ENCODE assay signal across 2 cellular contexts in genomic region chr19:3107658-3108057, GRCh38.
TF ChIP-seq lines count a peak whose summit lies in the region.

No MANE protein-coding gene starts in this region.

TF ChIP-seq in HEK293, 187 proteins besides CTCF, POLR2A, EP300 and RAD21:
- TF ChIP-seq MYNN (tag by site-specific recombination; IDR thresholded peaks at IDR 0.05; ENCODE audit: borderline replicate concordance) = no peak
- 0 out of 2 replicates have a peak, but pooled peaks have one; percentile 3 for TF ChIP-seq ZSCAN4 (tag by site-specific recombination; IDR thresholded peaks at IDR 0.05)

TF ChIP-seq in H1, 55 proteins besides CTCF, POLR2A, EP300 and RAD21:
- no peak for TF ChIP-seq HDAC6 (IDR thresholded peaks at IDR 0.05; ENCODE audit: low read depth, low read length)
